Comparison of ENCODE assay signal across 9 cellular contexts in the genomic region with DNA sequence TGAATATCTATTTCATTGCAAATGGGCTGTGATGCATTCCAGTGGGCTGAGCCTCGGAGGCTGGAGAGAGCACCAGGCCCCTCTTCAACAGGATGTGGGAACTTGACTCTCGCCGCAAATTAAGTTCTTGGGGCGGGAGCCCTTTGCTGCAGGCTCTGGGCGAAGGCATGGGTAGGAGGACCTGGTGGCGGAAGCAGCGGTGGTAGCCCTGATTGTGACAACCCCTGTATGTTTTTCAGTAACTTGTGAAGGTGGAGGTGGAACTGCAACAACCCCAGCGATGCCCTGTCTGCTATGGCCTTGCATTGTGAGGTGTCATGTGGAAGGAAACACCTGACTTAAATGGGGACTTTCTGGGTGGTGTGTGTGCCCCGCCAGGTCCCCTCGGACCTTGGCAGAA. TPM values are rescaled to one million over a fixed set of nuclear protein-coding genes. Genes with fewer than 3 reads are reported as not detected.
DNase-seq lines count a peak whose midpoint lies in the region; TF ChIP-seq lines count a peak whose summit lies in the region.
"Had no signal": no experiment of that assay in that cellular context is flagged by ENCODE, and none has a peak within 500 bp of the region (broad histone marks: within the 10 kb centered on the region; RNA-seq: fewer than 3 reads in every experiment).

No MANE protein-coding gene starts in this region.

- no peaks in the 10 kb centered on the region; the same call in 1 of the 2 replicates for H4K20me1 ChIP-seq in PC-9 (ENCODE audit: insufficient read depth)

- H3K79me2 ChIP-seq in PC-9 (ENCODE audit: low read depth): no peaks in the 10 kb centered on the region

- no peak overlapping the region for H2AFZ ChIP-seq in PC-9

- H3K36me3 ChIP-seq in neutrophil (peaks cover 48% of the 10 kb centered on the region), PC-9 (ENCODE audit: low read depth) (no peaks in the 10 kb centered on the region)

- H3K9me3 ChIP-seq in neutrophil (no peaks in the 10 kb centered on the region), PC-9 (ENCODE audit: insufficient read depth, low read depth) (no peaks in the 10 kb centered on the region)
- H3K9me3 ChIP-seq: SK-N-SH had no signal

- TF ChIP-seq CTCF in GM12865 (IDR thresholded peaks at IDR 0.05; ENCODE audit: insufficient read depth, low read depth, low read length, missing control alignments) (no peak), neutrophil (IDR thresholded peaks at IDR 0.05) (no peak), GM20000 (IDR thresholded peaks at IDR 0.05; ENCODE audit: extremely low read depth, missing control alignments) (no peak), PC-9 (conservative IDR thresholded peaks at IDR 0.05) (no peak)

- H3K27ac ChIP-seq in neutrophil (peak overlapping the region; percentile 78), PC-9 (no peak overlapping the region)

- H3F3A ChIP-seq in PC-9 (ENCODE audit: insufficient read depth, low read depth): no peaks in the 10 kb centered on the region

- BruUV-seq in PC-9 (replicated peaks; lab: Mats Ljungman, UMichigan): no TSS peak

- CTCF ChIA-PET in PC-9 (lab: Charles Lee): interaction anchor here (0.6 kb wide), 1 partner anchor 338 kb away, joined by 5 read pairs; no protein-coding TSS in a partner anchor

- POLR2A ChIA-PET in PC-9 (lab: Charles Lee; ENCODE audit: unreplicated experiment): no interaction called here

- no peaks in the 10 kb centered on the region for H3K27me3 ChIP-seq in neutrophil
- no peaks in the 10 kb centered on the region for H3K27me3 ChIP-seq in PC-9 (ENCODE audit: insufficient read depth, low read depth)

- peaks cover 85 to 94% of the 10 kb centered on the region in 2 experiments for H3K4me1 ChIP-seq in neutrophil (ENCODE audit: control insufficient read depth in 1 of 2, insufficient read depth in 1 of 2, low read depth in 1 of 2, low read length in 1 of 2)
- H3K4me1 ChIP-seq in PC-9 (replicated peaks; ENCODE audit: insufficient read depth): no peaks in the 10 kb centered on the region

- H3K9me2 ChIP-seq in PC-9 (ENCODE audit: insufficient read depth): no peaks in the 10 kb centered on the region
- H3K9me2 ChIP-seq: SK-N-SH had no signal

- intact Hi-C loops in PC-9 (cut with micrococcal nuclease; ENCODE audit: unreplicated experiment): no loop called here

- DNase-seq in GM12865 (ENCODE audit: low read depth) (peak; percentile 39), MV-4-11 (lab: John Stamatoyannopoulos, UW) (peak; percentile 82), NCI-H1048 (lab: John Stamatoyannopoulos, UW) (no peak), COLO829 (ENCODE audit: low spot score) (no peak), GM20000 (ENCODE audit: low spot score) (no peak), PC-9 (no peak)
- peak; percentile 85 to 86 for DNase-seq in activated T-cell treated with anti-CD3 and anti-CD28 coated beads, Interleukin-2, amount 50 U/mL, for 48 hours
- DNase-seq: SK-N-SH had no signal

- H3K4me3 ChIP-seq in GM12865 (ENCODE audit: low read depth, low read length) (no peak overlapping the region), neutrophil (ENCODE audit: low read depth in 1 of 2, low read length in 1 of 2) (peak overlapping the region; percentile 37 to 38), PC-9 (no peak overlapping the region)

- H3K4me2 ChIP-seq in PC-9: no peak overlapping the region
- H3K4me2 ChIP-seq: SK-N-SH had no signal

RNA-seq across cellular contexts. Expression of a gene that starts 9.4 kb away (rescaled TPM):
- total RNA-seq in PC-9 (2021): 7.1 and 10.5 TPM in 2 replicates

Comparison
In these comparisons a context has a peak if more than half of its experiments do, and no peak if none do; other contexts are left out.
1. DNase-seq: peak in GM12865 (single experiment), MV-4-11 (single experiment) and activated T-cell treated with anti-CD3 and anti-CD28 coated beads, Interleukin-2, amount 50 U/mL, for 48 hours (2 of 2); none in NCI-H1048 (single experiment), COLO829 (single experiment), GM20000 (single experiment) and PC-9 (0 of 2).
2. H3K4me3 ChIP-seq: peak in neutrophil (2 of 2); none in GM12865 (single experiment) and PC-9 (single experiment).